Comparison of ENCODE assay signal across 12 cellular contexts in genomic region chr2:241616168-241617125, GRCh38. TPM values are rescaled to one million over a fixed set of nuclear protein-coding genes. Genes with fewer than 3 reads are reported as not detected.
DNase-seq lines count a peak whose midpoint lies in the region; ATAC-seq, FAIRE-seq and TF ChIP-seq lines count a peak whose summit lies in the region.
"Had no signal": no experiment of that assay in that cellular context is flagged by ENCODE, and none has a peak within 500 bp of the region (broad histone marks: within the 10 kb centered on the region; RNA-seq: fewer than 3 reads in every experiment).

No MANE protein-coding gene starts in this region.

- peak; percentile 23 to 32; a peak in 3 of 4 replicates for TF ChIP-seq RAD21 in H1 (IDR thresholded peaks at IDR 0.05 in 1 of 2, conservative IDR thresholded peaks at IDR 0.05 in 1 of 2; ENCODE audit: low read depth in 2 of 2, low read length in 2 of 2)

- intact Hi-C loops in CD4-positive, alpha-beta memory T cell (cut with micrococcal nuclease): loop anchor here (5.0 kb wide), 1 partner anchor 259 kb away; the partner anchor contains the start of gene FARP2

- H3K9me3 Mint-ChIP-seq in CD4-positive, alpha-beta memory T cell: no peaks in the 10 kb centered on the region
- H3K9me3 Mint-ChIP-seq in naive thymus-derived CD8-positive, alpha-beta T cell: peaks cover 0 to 3% (median 0%) of the 10 kb centered on the region in 9 donors

- peaks cover 4% of the 10 kb centered on the region; the same call in 1 of the 2 replicates for H3K23me2 ChIP-seq in H1 (ENCODE audit: low read depth, low read length)

- H2BK15ac ChIP-seq in H1 (ENCODE audit: low read length): no peak overlapping the region

- no peak overlapping the region for H2AK5ac ChIP-seq in H1 (ENCODE audit: low read depth, low read length)

- H2BK12ac ChIP-seq in H1 (ENCODE audit: low read depth, low read length): no peak overlapping the region; the same call in 1 of the 2 replicates

- no peak for ATAC-seq in naive thymus-derived CD8-positive, alpha-beta T cell
- ATAC-seq in HG03025 (IDR thresholded peaks at IDR 0.05; ENCODE audit: low FRiP score, unreplicated experiment): no peak

- 0 out of 2 replicates have a peak overlapping the region, but pooled peaks have one; percentile 2 for H2BK5ac ChIP-seq in H1 (ENCODE audit: low read depth, low read length)

- H3K36me3 Mint-ChIP-seq in CD4-positive, alpha-beta memory T cell: peaks cover 11 to 12% of the 10 kb centered on the region in 2 donors
- H3K36me3 Mint-ChIP-seq in naive thymus-derived CD8-positive, alpha-beta T cell: peaks cover 0 to 9% (median 0%) of the 10 kb centered on the region in 3 donors

- WGBS in H1 (ENCODE audit: extremely low coverage in 1 of 2, insufficient coverage in 1 of 2, insufficient read length in 1 of 2, insufficient replicate concordance in 2 of 2, low coverage in 1 of 2, low lambda C conversion rate in 2 of 2, missing lambda C conversion rate in 1 of 2), 2 experiments: 88% methylated on average over 27 of the region's 30 CpGs; no CpG with 5 or more reads in 1 of the 2 experiments

- peak overlapping the region in 1 of 2 donors; percentile 67 for H3K4me3 ChIP-seq in CD4-positive, alpha-beta memory T cell (ENCODE audit: low read length in 2 of 2)
- H3K4me3 ChIP-seq in H1 (ENCODE audit: extremely low read depth in 1 of 4, insufficient read depth in 2 of 4, low read depth in 3 of 4, low read length in 4 of 4): peak overlapping the region in 1 of 4 experiments; percentile 52; a peak in 2 of 8 replicates

- CTCF ChIA-PET in CD4-positive, alpha-beta memory T cell (lab: Charles Lee; ENCODE audit: partially characterized antibody): interaction anchor here (2.1 kb wide), 1 partner anchor 263 kb away, joined by 8 read pairs; no protein-coding TSS in a partner anchor
- CTCF ChIA-PET in H1 (lab: Charles Lee; ENCODE audit: partially characterized antibody): interaction anchor here (0.7 to 1.1 kb wide), 5 partner anchors 10 to 96 kb away, joined by 3 to 5 read pairs (median 3); partner anchors contain the start of genes ATG4B and THAP4

- POLR2A ChIA-PET in CD4-positive, alpha-beta memory T cell (lab: Charles Lee; ENCODE audit: partially characterized antibody): interaction anchor here (0.6 to 1.2 kb wide), 3 partner anchors 25 to 85 kb away, joined by 3 to 4 read pairs (median 4); partner anchors contain the start of genes DTYMK and ING5
- POLR2A ChIA-PET in H1 (lab: Charles Lee; ENCODE audit: partially characterized antibody): no interaction called here
- POLR2A ChIA-PET in naive thymus-derived CD8-positive, alpha-beta T cell (lab: Charles Lee): interaction anchor here (1.2 kb wide), 1 partner anchor 8 kb away, joined by 4 read pairs; no protein-coding TSS in a partner anchor

- H3K9me3 ChIP-seq in CD4-positive, alpha-beta memory T cell (ENCODE audit: control insufficient read depth in 1 of 2, low read length in 2 of 2): no peaks in the 10 kb centered on the region
- no peaks in the 10 kb centered on the region for H3K9me3 ChIP-seq in H1 (ENCODE audit: insufficient read depth in 2 of 2, low read depth in 1 of 2, low read length in 1 of 2)

- peak overlapping the region; percentile 12; the same call in 1 of the 2 replicates for H4K8ac ChIP-seq in H1 (ENCODE audit: extremely low read depth, insufficient read depth, low read length)

- no peak overlapping the region for H4K91ac ChIP-seq in H1 (replicated peaks; ENCODE audit: insufficient read length, low read length)

- FAIRE-seq in H1 (lab: Jason Lieb, UNC): no peak
- FAIRE-seq: frontal cortex had no signal

- H2BK20ac ChIP-seq in H1 (ENCODE audit: low read length): no peak overlapping the region

- no peak for DNase-seq in CD4-positive, alpha-beta memory T cell
- DNase-seq in NCI-H2029 treated with DMSO at 0.1 percent for 48 hours (lab: John Stamatoyannopoulos, UW) (peak; percentile 44), H1 (ENCODE audit: low read depth in 1 of 2, low spot score in 2 of 2) (no peak), occipital lobe (lab: John Stamatoyannopoulos, UW) (no peak), NCI-H526 (lab: John Stamatoyannopoulos, UW) (no peak), RKO (ENCODE audit: low spot score) (no peak)
- no peak for DNase-seq in naive thymus-derived CD8-positive, alpha-beta T cell
- DNase-seq: activated CD8-positive, alpha-beta memory T cell treated with anti-CD3 and anti-CD28 coated beads for 24 hours; MV-4-11; stimulated activated CD4-positive, alpha-beta T cell treated with anti-CD3 and anti-CD28 coated beads, Interleukin-4, amount 100 ng/mL, for 1 hour had no signal

- H3K4me3 Mint-ChIP-seq in CD4-positive, alpha-beta memory T cell: peak overlapping the region in 7 of 8 donors; percentile 2 to 90 (median 72)
- peak overlapping the region; percentile 81 to 97 (median 94) for H3K4me3 Mint-ChIP-seq in naive thymus-derived CD8-positive, alpha-beta T cell

- H3K4me1 Mint-ChIP-seq in CD4-positive, alpha-beta memory T cell: peaks cover 24 to 42% (median 33%) of the 10 kb centered on the region in 4 donors
- H3K4me1 Mint-ChIP-seq in naive thymus-derived CD8-positive, alpha-beta T cell: peaks cover 20 to 44% (median 39%) of the 10 kb centered on the region in 4 donors

- peaks cover 29% of the 10 kb centered on the region for H3K4me1 ChIP-seq in CD4-positive, alpha-beta memory T cell (ENCODE audit: insufficient read depth, low read length)
- peaks cover 0 to 6% (median 2%) of the 10 kb centered on the region in 4 experiments; a peak in 5 of 7 replicates for H3K4me1 ChIP-seq in H1 (replicated peaks in 1 of 4; ENCODE audit: control insufficient read depth in 3 of 4, insufficient read depth in 4 of 4, low read length in 3 of 4)

- H3K4ac ChIP-seq in H1 (replicated peaks; ENCODE audit: insufficient read length, low read depth, low read length): peak overlapping the region; percentile 73

- H3K18ac ChIP-seq in H1 (ENCODE audit: extremely low read depth, low read length): no peak overlapping the region

- no peak overlapping the region for H2BK120ac ChIP-seq in H1 (replicated peaks; ENCODE audit: low read depth, low read length)

- H3K36me3 ChIP-seq in CD4-positive, alpha-beta memory T cell (ENCODE audit: insufficient read depth, low read length): no peaks in the 10 kb centered on the region
- H3K36me3 ChIP-seq in H1 (ENCODE audit: control insufficient read depth in 2 of 4, insufficient read depth in 4 of 4, low read length in 3 of 4): no peaks in the 10 kb centered on the region

- H4K20me1 ChIP-seq in H1 (replicated peaks in 1 of 2; ENCODE audit: control insufficient read depth in 1 of 2, insufficient read depth in 2 of 2, low read length in 2 of 2): peaks cover 2 to 11% of the 10 kb centered on the region in 2 experiments

- no peak overlapping the region for H3K9ac ChIP-seq in H1 (replicated peaks in 1 of 4; ENCODE audit: extremely low read depth in 1 of 4, low read depth in 3 of 4, low read length in 3 of 4)

- H3K27me3 Mint-ChIP-seq in CD4-positive, alpha-beta memory T cell: no peaks in the 10 kb centered on the region
- no peaks in the 10 kb centered on the region for H3K27me3 Mint-ChIP-seq in naive thymus-derived CD8-positive, alpha-beta T cell

- TF ChIP-seq CTCF in H1 (IDR thresholded peaks at IDR 0.05; ENCODE audit: control extremely low read depth in 1 of 3, insufficient read depth in 1 of 3, low read depth in 1 of 3, low read length in 3 of 3): peak; percentile 10 to 48 (median 36); a peak in 3 of 4 replicates

- H3K79me2 ChIP-seq in H1 (ENCODE audit: control insufficient read depth in 1 of 2, insufficient read depth in 2 of 2, low read length in 2 of 2): peaks cover 2 to 33% of the 10 kb centered on the region in 2 experiments; a peak in 3 of 4 replicates

- no peak overlapping the region for H3K56ac ChIP-seq in H1 (replicated peaks; ENCODE audit: insufficient read length, low read depth, low read length)

- peaks cover 9% of the 10 kb centered on the region; the same call in 1 of the 2 replicates for H3K79me1 ChIP-seq in H1 (ENCODE audit: low read depth, low read length)

- H2AFZ ChIP-seq in H1 (ENCODE audit: low read length): no peak overlapping the region

- no peak for TF ChIP-seq EP300 in H1 (IDR thresholded peaks at IDR 0.05; ENCODE audit: borderline replicate concordance in 1 of 2, low read depth in 2 of 2, low read length in 2 of 2)

- no peak overlapping the region for H3K27ac ChIP-seq in CD4-positive, alpha-beta memory T cell (ENCODE audit: low read depth, low read length)
- 0 out of 2 replicates have a peak overlapping the region, but pooled peaks have one; percentile 27 for H3K27ac ChIP-seq in H1 (ENCODE audit: low read depth, low read length)

- H3K27me3 ChIP-seq in CD4-positive, alpha-beta memory T cell (ENCODE audit: insufficient read depth, low read length): no peaks in the 10 kb centered on the region
- no peaks in the 10 kb centered on the region for H3K27me3 ChIP-seq in H1 (replicated peaks in 1 of 4; ENCODE audit: control insufficient read depth in 3 of 4, extremely low read depth in 1 of 4, insufficient read depth in 3 of 4, low read length in 3 of 4)

- H3K27ac Mint-ChIP-seq in CD4-positive, alpha-beta memory T cell: peak overlapping the region; percentile 66 to 91 (median 87)
- H3K27ac Mint-ChIP-seq in naive thymus-derived CD8-positive, alpha-beta T cell: peak overlapping the region; percentile 62 to 98 (median 88)

- H4K5ac ChIP-seq in H1 (ENCODE audit: insufficient read length, low read depth, low read length): no peak overlapping the region

- H3K4me2 ChIP-seq in H1 (ENCODE audit: insufficient read depth in 1 of 2, low read depth in 2 of 2, low read length in 2 of 2): peak overlapping the region in 1 of 2 experiments; percentile 60; a peak in 2 of 4 replicates

- H3K23ac ChIP-seq in H1 (ENCODE audit: insufficient read length): no peak overlapping the region

- TF ChIP-seq POLR2A in H1 (IDR thresholded peaks at IDR 0.05; ENCODE audit: control extremely low read depth in 1 of 2, low read depth in 2 of 2, low read length in 2 of 2): no peak

- H3K14ac ChIP-seq in H1 (ENCODE audit: insufficient read length): no peak overlapping the region

RNA-seq across cellular contexts. Expression of gene THAP4, which starts 20.5 kb away (rescaled TPM):
- total RNA-seq in CD4-positive, alpha-beta memory T cell: 10 to 100 TPM; 27.8 to 28.2 TPM
- polyA plus RNA-seq in CD4-positive, alpha-beta memory T cell: 10 to 100 TPM; 31.7 to 42.9 TPM
- 78.9 and 82.8 TPM in 2 replicates for total RNA-seq in H1 (2021; fragmentation: NEBNext Ultra II Directional; extraction: Animal tissue kit (Norgen Biotek cat#: 25700))
- 83.6 and 108 TPM in 2 replicates for polyA plus RNA-seq in H1 (2011; rRNA removed)
- polyA plus RNA-seq in H1 (2011; cell fraction: cytosol; rRNA removed): 75.5 TPM
- 74.2 TPM for polyA plus RNA-seq in H1 (2011; cell fraction: nucleus; rRNA removed)
- polyA plus RNA-seq in H1 (2012, experiment 1 of 2): 50.6 to 99.7 TPM (median 95.3 TPM) in 4 replicates
- 116 TPM for polyA plus RNA-seq in H1 (2012, experiment 2 of 2)
- polyA plus RNA-seq in H1 (2013, experiment 1 of 2): 77.0 TPM
- 77.2 TPM for polyA plus RNA-seq in H1 (2013, experiment 2 of 2)
- polyA minus RNA-seq in H1 (2011; rRNA and poly(A)+ RNA removed): 43.7 and 48.7 TPM in 2 replicates
- 54.7 TPM for polyA minus RNA-seq in H1 (2011; cell fraction: cytosol; rRNA and poly(A)+ RNA removed)
- polyA minus RNA-seq in H1 (2011; cell fraction: nucleus; rRNA and poly(A)+ RNA removed): 25.9 TPM
- total RNA-seq in naive thymus-derived CD8-positive, alpha-beta T cell: 10 to 100 TPM; 28.4 to 31.8 TPM
- polyA plus RNA-seq in naive thymus-derived CD8-positive, alpha-beta T cell: 10 to 100 TPM; 29.6 to 58.4 (median 38.9) TPM
- total RNA-seq in occipital lobe: 22.0 TPM

RNA-seq across cellular contexts. Expression of gene ATG4B, which starts 21.0 kb away (rescaled TPM):
- total RNA-seq in CD4-positive, alpha-beta memory T cell: 10 to 100 TPM; 87.7 to 96.9 TPM
- polyA plus RNA-seq in CD4-positive, alpha-beta memory T cell: 10 to 100 TPM; 49.2 to 58.4 TPM
- total RNA-seq in H1 (2021; fragmentation: NEBNext Ultra II Directional; extraction: Animal tissue kit (Norgen Biotek cat#: 25700)): 93.7 and 103 TPM in 2 replicates
- polyA plus RNA-seq in H1 (2011; rRNA removed): 155 and 189 TPM in 2 replicates
- 126 TPM for polyA plus RNA-seq in H1 (2011; cell fraction: cytosol; rRNA removed)
- polyA plus RNA-seq in H1 (2011; cell fraction: nucleus; rRNA removed): 463 TPM
- polyA plus RNA-seq in H1 (2012, experiment 1 of 2): 95.7 to 118 TPM (median 113 TPM) in 4 replicates
- polyA plus RNA-seq in H1 (2012, experiment 2 of 2): 126 TPM
- polyA plus RNA-seq in H1 (2013, experiment 1 of 2): 66.7 TPM
- 63.5 TPM for polyA plus RNA-seq in H1 (2013, experiment 2 of 2)
- 135 and 164 TPM in 2 replicates for polyA minus RNA-seq in H1 (2011; rRNA and poly(A)+ RNA removed)
- 65.7 TPM for polyA minus RNA-seq in H1 (2011; cell fraction: cytosol; rRNA and poly(A)+ RNA removed)
- 123 TPM for polyA minus RNA-seq in H1 (2011; cell fraction: nucleus; rRNA and poly(A)+ RNA removed)
- total RNA-seq in naive thymus-derived CD8-positive, alpha-beta T cell: 100 to 1,000 TPM; 103 to 104 TPM
- polyA plus RNA-seq in naive thymus-derived CD8-positive, alpha-beta T cell: 10 to 100 TPM; 45.8 to 60.1 (median 46.5) TPM
- 33.7 TPM for total RNA-seq in occipital lobe

RNA-seq across cellular contexts. Expression of gene BOK, which starts 57.9 kb away (rescaled TPM):
- total RNA-seq in CD4-positive, alpha-beta memory T cell: not detected
- polyA plus RNA-seq in CD4-positive, alpha-beta memory T cell: not detected
- total RNA-seq in H1 (2021; fragmentation: NEBNext Ultra II Directional; extraction: Animal tissue kit (Norgen Biotek cat#: 25700)): 33.7 and 34.7 TPM in 2 replicates
- 37.6 and 47.9 TPM in 2 replicates for polyA plus RNA-seq in H1 (2011; rRNA removed)
- 33.5 TPM for polyA plus RNA-seq in H1 (2011; cell fraction: cytosol; rRNA removed)
- 50.2 TPM for polyA plus RNA-seq in H1 (2011; cell fraction: nucleus; rRNA removed)
- polyA plus RNA-seq in H1 (2012, experiment 1 of 2): 18.3 to 27.4 TPM (median 25.2 TPM) in 4 replicates
- polyA plus RNA-seq in H1 (2012, experiment 2 of 2): 30.5 TPM
- polyA plus RNA-seq in H1 (2013, experiment 1 of 2): 25.1 TPM
- 24.1 TPM for polyA plus RNA-seq in H1 (2013, experiment 2 of 2)
- polyA minus RNA-seq in H1 (2011; rRNA and poly(A)+ RNA removed): 14.2 and 14.4 TPM in 2 replicates
- 13.2 TPM for polyA minus RNA-seq in H1 (2011; cell fraction: cytosol; rRNA and poly(A)+ RNA removed)
- 12.3 TPM for polyA minus RNA-seq in H1 (2011; cell fraction: nucleus; rRNA and poly(A)+ RNA removed)
- total RNA-seq in naive thymus-derived CD8-positive, alpha-beta T cell: not detected
- polyA plus RNA-seq in naive thymus-derived CD8-positive, alpha-beta T cell: under 1 TPM in 1 of 3 donors, not detected in 2; 0.53 TPM
- 22.8 TPM for total RNA-seq in occipital lobe

Comparison
In these comparisons a context has a peak if more than half of its experiments do, and no peak if none do; other contexts are left out.
1. RNA of gene BOK, which starts 57.9 kb away (total RNA-seq): 33.7 to 34.7 TPM in H1 and 22.8 TPM in occipital lobe (single experiment); not detected in naive thymus-derived CD8-positive, alpha-beta T cell and not detected in CD4-positive, alpha-beta memory T cell; every median in the first group is over 10 times any median in the second.